3 cellular contexts compared by ENCODE assay signal in the genomic region with DNA sequence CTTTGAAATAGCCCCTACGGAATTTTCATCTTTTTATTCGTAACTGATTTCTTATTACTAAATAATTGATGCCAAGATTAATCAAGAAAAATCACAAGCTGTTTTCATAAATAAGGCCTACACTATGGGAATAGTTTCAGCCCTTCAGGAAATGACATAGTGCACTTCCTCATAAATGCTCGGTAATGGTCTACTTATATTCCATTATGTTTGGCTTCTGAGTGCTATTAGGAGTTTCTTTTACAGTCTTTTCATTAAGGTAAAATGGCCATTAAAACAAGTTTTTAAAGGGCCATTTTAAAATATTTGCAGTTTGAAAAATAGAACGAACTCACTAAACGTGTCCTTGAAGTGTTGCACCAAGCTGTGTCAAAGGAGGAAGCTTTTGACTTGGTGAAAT.
"Had no signal": no experiment of that assay in that cellular context is flagged by ENCODE, and none has a peak within 500 bp of the region (broad histone marks: within the 10 kb centered on the region; RNA-seq: fewer than 3 reads in every experiment).

No MANE protein-coding gene starts in this region.

- H3K4me3 ChIP-seq: GM12878 had no signal

- DNase-seq: GDM1, GF-D8 had no signal

- ATAC-seq: GM12878 had no signal
